11 cellular contexts compared by ENCODE assay signal in the genomic region with DNA sequence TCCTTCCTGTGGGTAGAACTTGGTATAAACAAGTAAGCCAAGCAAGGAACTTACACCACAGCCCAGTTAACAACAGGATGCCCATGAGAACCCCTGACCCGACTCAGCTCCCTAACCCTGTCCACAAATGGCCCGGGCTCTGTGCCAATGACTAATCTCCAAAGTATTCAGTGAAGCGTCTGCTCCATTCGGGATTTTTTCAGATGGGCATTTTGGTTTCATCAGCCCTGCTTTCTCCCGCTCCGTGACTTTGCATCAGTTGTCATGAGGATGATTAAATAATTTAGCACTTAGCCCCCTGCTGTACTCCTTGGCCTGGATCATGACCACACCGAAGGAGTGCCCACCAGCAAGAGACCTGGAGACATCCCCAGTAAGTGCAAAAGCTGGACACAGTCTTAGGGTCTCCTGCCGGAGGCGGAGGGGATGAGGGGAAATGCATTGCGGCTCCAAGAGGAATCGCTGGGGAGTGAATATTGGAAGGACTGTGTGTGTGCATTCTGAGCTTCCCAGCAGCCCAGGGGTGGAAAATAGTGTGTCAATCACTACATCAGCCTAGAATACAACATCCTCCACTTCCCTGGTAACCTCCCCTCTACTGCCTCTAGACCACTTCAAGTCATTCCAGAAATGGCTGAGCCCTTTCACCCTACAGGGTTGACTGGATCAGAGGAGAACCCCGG. TPM values are rescaled to one million over a fixed set of nuclear protein-coding genes. Genes with fewer than 3 reads are reported as not detected.
DNase-seq lines count a peak whose midpoint lies in the region; ATAC-seq and TF ChIP-seq lines count a peak whose summit lies in the region.
"Had no signal": no experiment of that assay in that cellular context is flagged by ENCODE, and none has a peak within 500 bp of the region (broad histone marks: within the 10 kb centered on the region; RNA-seq: fewer than 3 reads in every experiment).

No MANE protein-coding gene starts in this region.

- TF ChIP-seq CTCF in AG10803 (conservative IDR thresholded peaks at IDR 0.05; ENCODE audit: low read length) (no peak), mammary epithelial cell (conservative IDR thresholded peaks at IDR 0.05 in 1 of 2, IDR thresholded peaks at IDR 0.05 in 1 of 2; ENCODE audit: extremely low read depth in 1 of 2, insufficient read depth in 1 of 2, low read depth in 1 of 2, low read length in 2 of 2) (no peak), lower lobe of right lung (IDR thresholded peaks at IDR 0.05) (no peak)

- no TSS peak for BruUV-seq in mammary epithelial cell (replicated peaks; lab: Mats Ljungman, UMichigan)

- H3K36me3 ChIP-seq in mammary epithelial cell (ENCODE audit: insufficient read depth, low read length) (no peaks in the 10 kb centered on the region), lower lobe of right lung (no peaks in the 10 kb centered on the region)

- peak; percentile 33 to 55 for ATAC-seq in lower lobe of right lung
- no peak for ATAC-seq in HG03095 (IDR thresholded peaks at IDR 0.05; ENCODE audit: unreplicated experiment)
- ATAC-seq in HG03432 (IDR thresholded peaks at IDR 0.05; ENCODE audit: unreplicated experiment) = no peak

- 46% methylated on average over 12 of the region's 12 CpGs for WGBS in mammary epithelial cell (ENCODE audit: low coverage, missing lambda C conversion rate)

- intact Hi-C loops in mammary epithelial cell (cut with micrococcal nuclease) = loop anchor here (5.0 kb wide), 1 partner anchor 221 kb away; no protein-coding TSS in a partner anchor
- intact Hi-C loops in lower lobe of right lung (cut with DNase I) = no loop called here

- no peaks in the 10 kb centered on the region for H4K20me1 ChIP-seq in mammary epithelial cell (ENCODE audit: insufficient read depth, low read length)

- H3K27ac ChIP-seq in mammary epithelial cell (ENCODE audit: insufficient read depth, low read depth, low read length) = no peak overlapping the region
- no peak overlapping the region for H3K27ac ChIP-seq in lower lobe of right lung
- H3K27ac ChIP-seq: KMS-11 had no signal

- H3K9me3 ChIP-seq in mammary epithelial cell (replicated peaks; ENCODE audit: insufficient read depth, low read length) (no peaks in the 10 kb centered on the region), lower lobe of right lung (no peaks in the 10 kb centered on the region)

- peak; percentile 88 for DNase-seq in AG10803 (ENCODE audit: low read depth)
- peak; percentile 98 for DNase-seq in M059J (ENCODE audit: low read depth)
- peak; percentile 74 for DNase-seq in mammary epithelial cell
- DNase-seq in lower lobe of right lung = no peak
- no peak for DNase-seq in NCI-H1694 (lab: John Stamatoyannopoulos, UW)
- no peak for DNase-seq in stimulated activated naive CD4-positive, alpha-beta T cell treated with Interleukin-2 at 50 U/mL for 16 hours (lab: John Stamatoyannopoulos, UW)
- DNase-seq: NCI-H748 treated with DMSO at 0.1 percent for 48 hours; stimulated activated CD4-positive, alpha-beta T cell treated with anti-CD3 and anti-CD28 coated beads, Interleukin-2, amount 100 ng/mL, for 24 hours had no signal

- in situ Hi-C loops in mammary epithelial cell (cut with MboI; ENCODE audit: low sequenced_read_pairs in 2 of 2) = loop anchor here (5.0 to 25.0 kb wide), 5 partner anchors 159 to 676 kb away; partner anchors contain the start of genes OTULIN (in 1 of the 2) and TRIO (in 1 of the 2)

- H3K4me3 ChIP-seq in AG10803 (ENCODE audit: low read length) (no peak overlapping the region), mammary epithelial cell (replicated peaks in 1 of 3; ENCODE audit: insufficient read depth in 1 of 3, low read depth in 2 of 3, low read length in 3 of 3) (no peak overlapping the region), lower lobe of right lung (no peak overlapping the region)

- H3K4me2 ChIP-seq in mammary epithelial cell (ENCODE audit: insufficient read depth, low read depth, low read length) = peak overlapping the region; percentile 51
- H3K4me2 ChIP-seq: KMS-11 had no signal

- H3K27me3 ChIP-seq in mammary epithelial cell (ENCODE audit: insufficient read depth, low read length) (no peaks in the 10 kb centered on the region), lower lobe of right lung (ENCODE audit: low read depth) (no peaks in the 10 kb centered on the region)

- dilution Hi-C loops in mammary epithelial cell (cut with HindIII; ENCODE audit: low sequenced_read_pairs) = no loop called here

- H2AFZ ChIP-seq in mammary epithelial cell (ENCODE audit: low read depth, low read length) = peak overlapping the region; percentile 49

- H3K79me2 ChIP-seq in mammary epithelial cell (ENCODE audit: insufficient read depth, low read length) = peaks cover 14% of the 10 kb centered on the region

- no peak overlapping the region for H3K9ac ChIP-seq in mammary epithelial cell (ENCODE audit: insufficient read depth, low read length)
- H3K9ac ChIP-seq: KMS-11 had no signal

- CTCF ChIA-PET in mammary epithelial cell (lab: Charles Lee; ENCODE audit: low non-redundant PET) = no interaction called here

- H3K4me1 ChIP-seq in mammary epithelial cell (ENCODE audit: insufficient read depth, low read length) = peaks cover 15% of the 10 kb centered on the region
- peaks cover 4% of the 10 kb centered on the region for H3K4me1 ChIP-seq in lower lobe of right lung

RNA-seq across cellular contexts. Expression of gene DNAH5, which starts 41.4 kb away (rescaled TPM):
- 2.2 and 3.0 TPM in 2 replicates for total RNA-seq in M059J (2014; rRNA removed; shearing (Covaris generic))
- total RNA-seq in mammary epithelial cell = 1 to 10 TPM; 1.5 to 2.1 TPM
- 0.67 TPM for polyA plus RNA-seq in mammary epithelial cell
- polyA minus RNA-seq in mammary epithelial cell = 2.0 TPM
- 13.8 TPM for total RNA-seq in lower lobe of right lung

Comparison
In these comparisons a context has a peak if more than half of its experiments do, and no peak if none do; other contexts are left out.
1. DNase-seq: peak in AG10803 (single experiment), M059J (single experiment) and mammary epithelial cell (single experiment); none in lower lobe of right lung (single experiment), NCI-H1694 (single experiment) and stimulated activated naive CD4-positive, alpha-beta T cell treated with Interleukin-2 at 50 U/mL for 16 hours (single experiment).
2. ATAC-seq: peak in lower lobe of right lung (2 of 2); none in HG03095 (single experiment) and HG03432 (single experiment).